12 cellular contexts compared by ENCODE assay signal in genomic region chr2:29123584-29124349, GRCh38. TPM values are rescaled to one million over a fixed set of nuclear protein-coding genes. Genes with fewer than 3 reads are reported as not detected.
DNase-seq lines count a peak whose midpoint lies in the region; ATAC-seq, FAIRE-seq and TF ChIP-seq lines count a peak whose summit lies in the region.
"Had no signal": no experiment of that assay in that cellular context is flagged by ENCODE, and none has a peak within 500 bp of the region (broad histone marks: within the 10 kb centered on the region; RNA-seq: fewer than 3 reads in every experiment).

No MANE protein-coding gene starts in this region.

- no peak overlapping the region for H3K4me3 ChIP-seq in Caco-2 (ENCODE audit: low read depth, low read length)
- H3K4me3 ChIP-seq in GM12878, result no peak overlapping the region
- no peak overlapping the region for H3K4me3 ChIP-seq in mesenchymal stem cell (ENCODE audit: insufficient read depth in 1 of 2, low read depth in 1 of 2, low read length in 2 of 2)
- no peak overlapping the region for H3K4me3 ChIP-seq in GM23338
- H3K4me3 ChIP-seq: SK-N-MC had no signal

- no peak overlapping the region for H3K14ac ChIP-seq in mesenchymal stem cell (ENCODE audit: low read length in 2 of 2)

- TF ChIP-seq CTCF in Caco-2 (IDR thresholded peaks at IDR 0.05; ENCODE audit: insufficient read depth in 1 of 2, low read depth in 1 of 2, low read length in 1 of 2, severe bottlenecking in 1 of 2, unreplicated experiment in 1 of 2) (no peak), GM12878 (IDR thresholded peaks at IDR 0.05 in 2 of 3, conservative IDR thresholded peaks at IDR 0.05 in 1 of 3; ENCODE audit: control insufficient read depth in 2 of 3, extremely low read depth in 1 of 3, insufficient read depth in 1 of 3, low read depth in 3 of 3, low read length in 3 of 3) (no peak), D721Med (IDR thresholded peaks at IDR 0.05; ENCODE audit: insufficient read depth, missing control alignments) (no peak), GM23338 (conservative IDR thresholded peaks at IDR 0.05; ENCODE audit: low read depth in 2 of 2) (no peak)

- H3K4me1 ChIP-seq in Caco-2 (peaks cover 15% of the 10 kb centered on the region), GM12878 (ENCODE audit: control insufficient read depth, insufficient read depth, low read length) (no peaks in the 10 kb centered on the region), mesenchymal stem cell (ENCODE audit: control insufficient read depth, insufficient read depth, low read depth, low read length) (no peaks in the 10 kb centered on the region), GM23338 (ENCODE audit: insufficient read depth) (no peaks in the 10 kb centered on the region)

- no peak overlapping the region for H2BK5ac ChIP-seq in mesenchymal stem cell (ENCODE audit: low read depth, low read length, poor library complexity, severe bottlenecking)

- CTCF ChIA-PET in Caco-2 (lab: Charles Lee), result no interaction called here
- CTCF ChIA-PET in GM12878 (lab: Yijun Ruan, JAX), result interaction anchor here (0.8 kb wide), 1 partner anchor 18 kb away, joined by 3 read pairs; no protein-coding TSS in a partner anchor

- no peaks in the 10 kb centered on the region for H3K36me3 Mint-ChIP-seq in Caco-2 (ENCODE audit: insufficient read depth, unreplicated experiment)
- H3K36me3 Mint-ChIP-seq in GM23338 (ENCODE audit: low read depth), result peaks cover 4% of the 10 kb centered on the region; the same call in 1 of the 3 replicates

- H2AK5ac ChIP-seq in mesenchymal stem cell (ENCODE audit: low read length, severe bottlenecking), result peak overlapping the region; percentile 49

- H3K9ac ChIP-seq in GM12878 (ENCODE audit: control insufficient read depth, insufficient read depth, low read length) (no peak overlapping the region), mesenchymal stem cell (ENCODE audit: low read length) (peak overlapping the region; percentile 70)

- no peak overlapping the region for H3K23ac ChIP-seq in mesenchymal stem cell (ENCODE audit: low read length in 2 of 2)

- no peak overlapping the region for H4K91ac ChIP-seq in mesenchymal stem cell (ENCODE audit: low read length)

- no peak for TF ChIP-seq RAD21 in GM12878 (IDR thresholded peaks at IDR 0.05; ENCODE audit: insufficient read depth, low read depth, low read length)

- FAIRE-seq in GM12878 (lab: Jason Lieb, UNC) (no peak), D721Med (lab: Jason Lieb, UNC) (no peak)

- H3K79me2 ChIP-seq in GM12878 (ENCODE audit: control insufficient read depth, insufficient read depth, low read length) (peaks cover 2% of the 10 kb centered on the region), GM23338 (replicated peaks; ENCODE audit: insufficient read depth) (no peaks in the 10 kb centered on the region)

- no peak for TF ChIP-seq EP300 in GM12878 (IDR thresholded peaks at IDR 0.05; ENCODE audit: borderline replicate concordance in 1 of 2, control insufficient read depth in 1 of 2, low read depth in 2 of 2, low read length in 2 of 2)

- H3K9me3 ChIP-seq in Caco-2, result peaks cover 9% of the 10 kb centered on the region
- peaks cover 6% of the 10 kb centered on the region; the same call in 2 of the 3 replicates for H3K9me3 ChIP-seq in GM12878 (replicated peaks; ENCODE audit: control insufficient read depth, insufficient read depth, low read length)
- peaks cover 24% of the 10 kb centered on the region for H3K9me3 ChIP-seq in mesenchymal stem cell (ENCODE audit: control insufficient read depth, low read length)

- DNase-seq in Caco-2 (peak in 1 of 2 experiments; percentile 55), LHCN-M2 (ENCODE audit: low read depth) (peak; percentile 88), GM12878 (ENCODE audit: low read depth, low spot score) (no peak), mesenchymal stem cell (peak; percentile 60), NCI-H446 treated with DMSO at 0.1 percent for 48 hours (lab: John Stamatoyannopoulos, UW) (no peak), D721Med (ENCODE audit: insufficient read length, low spot score) (no peak), MV-4-11 (lab: John Stamatoyannopoulos, UW) (no peak), GM23338 (ENCODE audit: low spot score) (no peak)
- DNase-seq: NCI-H1436 had no signal

- H3K27ac Mint-ChIP-seq in Caco-2 (ENCODE audit: unreplicated experiment) (peak overlapping the region; percentile 87), GM23338 (no peak overlapping the region)

- no peak for ATAC-seq in GM12878
- ATAC-seq in GM23338, result no peak

- H3K4me1 Mint-ChIP-seq in Caco-2 (ENCODE audit: low read depth, unreplicated experiment) (peaks cover 9% of the 10 kb centered on the region), GM23338 (peaks cover 5% of the 10 kb centered on the region; the same call in 2 of the 3 replicates)

- H3F3A ChIP-seq in GM23338 (replicated peaks; ENCODE audit: low read depth), result no peaks in the 10 kb centered on the region

- H2AFZ ChIP-seq in GM12878 (ENCODE audit: control insufficient read depth, low read depth, low read length) (no peak overlapping the region), mesenchymal stem cell (ENCODE audit: low read depth, low read length) (no peak overlapping the region), GM23338 (no peak overlapping the region)

- H2BK12ac ChIP-seq in mesenchymal stem cell (ENCODE audit: low read length in 2 of 2), result no peak overlapping the region

- intact Hi-C loops in Caco-2 (cut with micrococcal nuclease; ENCODE audit: unreplicated experiment) (no loop called here), GM12878 (cut with micrococcal nuclease; ENCODE audit: unreplicated experiment) (no loop called here)

- H3K18ac ChIP-seq in mesenchymal stem cell (ENCODE audit: low read depth in 1 of 2, low read length in 2 of 2), result peak overlapping the region in 1 of 2 experiments; percentile 49

- H3K79me1 ChIP-seq in mesenchymal stem cell (replicated peaks; ENCODE audit: low read length, poor library complexity, severe bottlenecking), result peaks cover 15% of the 10 kb centered on the region

- H3K27me3 ChIP-seq in Caco-2 (replicated peaks; ENCODE audit: control insufficient read depth, insufficient read depth, low read length) (no peaks in the 10 kb centered on the region), GM12878 (replicated peaks in 1 of 2; ENCODE audit: control insufficient read depth in 2 of 2, insufficient read depth in 2 of 2, low read length in 1 of 2) (no peaks in the 10 kb centered on the region), mesenchymal stem cell (ENCODE audit: control insufficient read depth in 1 of 2, insufficient read depth in 1 of 2, low read length in 2 of 2) (no peaks in the 10 kb centered on the region), GM23338 (ENCODE audit: insufficient read depth) (no peaks in the 10 kb centered on the region)

- H3K9me3 Mint-ChIP-seq in Caco-2 (ENCODE audit: unreplicated experiment), result peaks cover 31% of the 10 kb centered on the region
- H3K9me3 Mint-ChIP-seq in GM23338, result no peaks in the 10 kb centered on the region; the same call in 2 of the 3 replicates

- RAD21 ChIA-PET in GM12878 (lab: Charles Lee; ENCODE audit: unreplicated experiment), result no interaction called here

- BruUV-seq in Caco-2 (replicated peaks; lab: Mats Ljungman, UMichigan) (no TSS peak), GM12878 (replicated peaks; lab: Mats Ljungman, UMichigan) (no TSS peak)

- no peak overlapping the region for H3K4ac ChIP-seq in mesenchymal stem cell (ENCODE audit: low read depth in 1 of 2, low read length in 2 of 2)

- POLR2A ChIA-PET in Caco-2 (lab: Charles Lee), result no interaction called here
- POLR2A ChIA-PET in GM12878 (lab: Charles Lee), result no interaction called here

- H4K20me1 ChIP-seq in GM12878 (ENCODE audit: control insufficient read depth, insufficient read depth) (no peaks in the 10 kb centered on the region), GM23338 (replicated peaks; ENCODE audit: insufficient read depth) (no peaks in the 10 kb centered on the region)

- TF ChIP-seq POLR2A in GM12878 (IDR thresholded peaks at IDR 0.05; ENCODE audit: low read depth, low read length), result no peak

- no peaks in the 10 kb centered on the region for H3K36me3 ChIP-seq in Caco-2 (ENCODE audit: control insufficient read depth, insufficient read depth, low read length)
- peaks cover 0 to 8% of the 10 kb centered on the region in 2 experiments; a peak in 3 of 4 replicates for H3K36me3 ChIP-seq in GM12878 (ENCODE audit: control insufficient read depth in 2 of 2, insufficient read depth in 2 of 2, low read length in 1 of 2)
- peaks cover 10 to 51% of the 10 kb centered on the region in 2 experiments for H3K36me3 ChIP-seq in mesenchymal stem cell (ENCODE audit: control insufficient read depth in 1 of 2, insufficient read depth in 2 of 2, low read depth in 1 of 2, low read length in 2 of 2)
- no peaks in the 10 kb centered on the region for H3K36me3 ChIP-seq in GM23338 (ENCODE audit: insufficient read depth)

- no peak overlapping the region for H3K4me2 ChIP-seq in GM12878 (ENCODE audit: control insufficient read depth, insufficient read depth)
- H3K4me2 ChIP-seq in mesenchymal stem cell (ENCODE audit: low read length, poor library complexity, severe bottlenecking), result no peak overlapping the region
- H3K4me2 ChIP-seq in GM23338, result no peak overlapping the region

- SMC1A ChIA-PET in GM12878 (lab: Charles Lee; ENCODE audit: uncharacterized antibody, unreplicated experiment), result no interaction called here

- H3K27me3 Mint-ChIP-seq in Caco-2 (ENCODE audit: insufficient read depth, unreplicated experiment) (no peaks in the 10 kb centered on the region), GM23338 (ENCODE audit: insufficient read depth, low read depth, poor library complexity) (no peaks in the 10 kb centered on the region)

- H3K4me3 Mint-ChIP-seq in Caco-2 (ENCODE audit: unreplicated experiment), result no peak overlapping the region
- H3K4me3 Mint-ChIP-seq in GM23338, result no peak overlapping the region

- H3K27ac ChIP-seq in GM12878 (ENCODE audit: control insufficient read depth, insufficient read depth) (no peak overlapping the region), mesenchymal stem cell (ENCODE audit: low read length, poor library complexity, severe bottlenecking) (peak overlapping the region; percentile 84), GM23338 (ENCODE audit: low read depth) (no peak overlapping the region)
- H3K27ac ChIP-seq: SK-N-MC had no signal

- 96% methylated on average over 3 of the region's 3 CpGs for WGBS in GM12878 (ENCODE audit: insufficient coverage, insufficient replicate concordance, low lambda C conversion rate, missing lambda C conversion rate)
- WGBS in mesenchymal stem cell, result no CpG with 5 or more reads among the region's 3 CpGs

- H3K9me2 ChIP-seq in GM23338 (ENCODE audit: insufficient read depth), result no peaks in the 10 kb centered on the region

- no peak overlapping the region for H2BK15ac ChIP-seq in mesenchymal stem cell (ENCODE audit: low read depth, poor library complexity, severe bottlenecking)

- no peak overlapping the region for H4K8ac ChIP-seq in mesenchymal stem cell (ENCODE audit: low read length)

- in situ Hi-C loops in GM12878 (cut with MboI), result no loop called here

- no peak overlapping the region for H2BK120ac ChIP-seq in mesenchymal stem cell (ENCODE audit: low read depth, low read length)

RNA-seq across cellular contexts. Expression of gene CLIP4, which starts 8.6 kb away (rescaled TPM):
- total RNA-seq in Caco-2 (2022) (0.79 and 1.2 TPM in 2 replicates), LHCN-M2 (2014; rRNA removed) (31.4 and 38.0 TPM in 2 replicates), GM12878 (2014; rRNA removed) (16.0 and 18.1 TPM in 2 replicates), GM12878 (2014; rRNA removed; fragmentation: Illumina TruSeq; extraction: Trizol) (21.8 and 22.5 TPM in 2 replicates), GM12878 (2021) (19.0 and 20.2 TPM in 2 replicates)
- polyA plus RNA-seq in LHCN-M2 (2012), result 12.8 TPM
- total RNA-seq in GM12878 (2013; cell fraction: nucleolus; rRNA removed), result 237 and 241 TPM in 2 replicates
- polyA plus RNA-seq in GM12878 (2011; ENCODE audit: low read depth), result 13.1 TPM
- polyA plus RNA-seq in GM12878 (2011; rRNA removed) (34.9 and 46.5 TPM in 2 replicates), GM12878 (2014; fragmentation: Illumina TruSeq; extraction: Trizol) (16.2 and 17.6 TPM in 2 replicates), GM12878 (2014; fragmentation: Nextera tagmentation; extraction: Ambion mirVana) (1 to 10 TPM; 5.5 to 6.9 TPM), GM12878 (2014; rRNA removed) (15.7 and 22.3 TPM in 2 replicates), GM12878 (2016; fragmentation: Nextera tagmentation; extraction: Ambion mirVana) (10 to 100 TPM; 11.9 to 12.5 TPM), GM23338 (2016; fragmentation: Nextera tagmentation; extraction: Ambion mirVana) (0.06 TPM in 1 of 2 replicates, not detected in the other)
- 13.7 and 14.5 TPM in 2 replicates for polyA plus RNA-seq in GM12878 (2011; cell fraction: cytosol; rRNA removed)
- polyA plus RNA-seq in GM12878 (2011; cell fraction: nucleus; rRNA removed), result 48.8 and 52.2 TPM in 2 replicates
- 17.4 and 18.7 TPM in 2 replicates for polyA plus RNA-seq in GM12878 (2012)
- polyA minus RNA-seq in GM12878 (2011; rRNA and poly(A)+ RNA removed), result 29.7 and 38.4 TPM in 2 replicates
- 9.7 and 11.5 TPM in 2 replicates for polyA minus RNA-seq in GM12878 (2011; cell fraction: cytosol; rRNA and poly(A)+ RNA removed)
- 35.3 and 47.7 TPM in 2 replicates for polyA minus RNA-seq in GM12878 (2011; cell fraction: nucleus; rRNA and poly(A)+ RNA removed)
- polyA plus RNA-seq in mesenchymal stem cell (2013, experiment 1 of 2), result 15.4 TPM
- polyA plus RNA-seq in mesenchymal stem cell (2013, experiment 2 of 2), result 16.1 TPM
- 0.14 TPM in 1 of 2 replicates, not detected in the other for total RNA-seq in GM23338 (2014; rRNA removed; shearing (Covaris generic))

RNA-seq across cellular contexts. Expression of gene PCARE, which starts 49.4 kb away (rescaled TPM):
- not detected in 2 replicates for total RNA-seq in Caco-2 (2022)
- not detected in 2 replicates for total RNA-seq in LHCN-M2 (2014; rRNA removed)
- not detected for polyA plus RNA-seq in LHCN-M2 (2012)
- total RNA-seq in GM12878 (2013; cell fraction: nucleolus; rRNA removed), result not detected in 2 replicates
- 0.05 and 0.06 TPM in 2 replicates for total RNA-seq in GM12878 (2014; rRNA removed)
- under 0.01 and 0.04 TPM in 2 replicates for total RNA-seq in GM12878 (2014; rRNA removed; fragmentation: Illumina TruSeq; extraction: Trizol)
- 0.03 and 0.08 TPM in 2 replicates for total RNA-seq in GM12878 (2021)
- polyA plus RNA-seq in GM12878 (2011; ENCODE audit: low read depth), result not detected
- polyA plus RNA-seq in GM12878 (2011; rRNA removed), result not detected in 2 replicates
- under 0.01 TPM in 1 of 2 replicates, not detected in the other for polyA plus RNA-seq in GM12878 (2011; cell fraction: cytosol; rRNA removed)
- 0.03 TPM in 1 of 2 replicates, not detected in the other for polyA plus RNA-seq in GM12878 (2011; cell fraction: nucleus; rRNA removed)
- 0.01 TPM in 1 of 2 replicates, not detected in the other for polyA plus RNA-seq in GM12878 (2012)
- polyA plus RNA-seq in GM12878 (2014; fragmentation: Illumina TruSeq; extraction: Trizol), result 0.02 and 0.06 TPM in 2 replicates
- not detected for polyA plus RNA-seq in GM12878 (2014; fragmentation: Nextera tagmentation; extraction: Ambion mirVana)
- polyA plus RNA-seq in GM12878 (2014; rRNA removed), result 0.08 and 0.09 TPM in 2 replicates
- polyA plus RNA-seq in GM12878 (2016; fragmentation: Nextera tagmentation; extraction: Ambion mirVana), result not detected
- under 0.01 TPM in 2 replicates for polyA minus RNA-seq in GM12878 (2011; rRNA and poly(A)+ RNA removed)
- not detected in 2 replicates for polyA minus RNA-seq in GM12878 (2011; cell fraction: cytosol; rRNA and poly(A)+ RNA removed)
- not detected in 2 replicates for polyA minus RNA-seq in GM12878 (2011; cell fraction: nucleus; rRNA and poly(A)+ RNA removed)
- polyA plus RNA-seq in mesenchymal stem cell (2013, experiment 1 of 2), result not detected
- not detected for polyA plus RNA-seq in mesenchymal stem cell (2013, experiment 2 of 2)
- total RNA-seq in GM23338 (2014; rRNA removed; shearing (Covaris generic)), result not detected in 2 replicates
- polyA plus RNA-seq in GM23338 (2016; fragmentation: Nextera tagmentation; extraction: Ambion mirVana), result not detected in 2 replicates
- total RNA-seq: epithelial cell of proximal tubule, mucosa of gallbladder had no signal

Comparison
In these comparisons a context has a peak if more than half of its experiments do, and no peak if none do; other contexts are left out.
1. DNase-seq: peak in LHCN-M2 (single experiment) and mesenchymal stem cell (single experiment); none in GM12878 (single experiment), NCI-H446 treated with DMSO at 0.1 percent for 48 hours (single experiment), D721Med (single experiment), MV-4-11 (single experiment) and GM23338 (single experiment).